In the genomic region with DNA sequence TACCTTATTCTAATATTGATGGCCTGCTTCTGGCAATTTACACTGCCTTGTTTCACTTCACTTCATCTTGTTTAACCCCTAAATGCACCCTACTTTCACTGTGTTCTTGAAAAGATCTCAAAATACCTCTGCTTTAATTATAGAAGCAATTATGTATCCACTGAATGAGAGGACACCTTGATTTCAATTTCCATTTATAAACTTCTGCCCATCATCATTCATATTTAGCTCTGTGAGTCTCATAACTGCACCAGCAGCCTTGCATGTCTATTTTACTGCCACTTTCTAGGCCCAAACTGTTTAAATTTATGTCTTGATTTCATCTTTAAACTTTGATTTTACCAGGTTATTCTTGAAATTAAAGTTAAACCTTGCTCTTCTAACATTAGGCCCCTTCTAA, we compare ENCODE assay signal across 1 cellular context.
TF ChIP-seq lines count a peak whose summit lies in the region.

No MANE protein-coding gene starts in this region.

TF ChIP-seq in liver, 16 proteins besides CTCF, POLR2A, EP300 and RAD21 (continued from another document):
- TF ChIP-seq, protein P1, sequence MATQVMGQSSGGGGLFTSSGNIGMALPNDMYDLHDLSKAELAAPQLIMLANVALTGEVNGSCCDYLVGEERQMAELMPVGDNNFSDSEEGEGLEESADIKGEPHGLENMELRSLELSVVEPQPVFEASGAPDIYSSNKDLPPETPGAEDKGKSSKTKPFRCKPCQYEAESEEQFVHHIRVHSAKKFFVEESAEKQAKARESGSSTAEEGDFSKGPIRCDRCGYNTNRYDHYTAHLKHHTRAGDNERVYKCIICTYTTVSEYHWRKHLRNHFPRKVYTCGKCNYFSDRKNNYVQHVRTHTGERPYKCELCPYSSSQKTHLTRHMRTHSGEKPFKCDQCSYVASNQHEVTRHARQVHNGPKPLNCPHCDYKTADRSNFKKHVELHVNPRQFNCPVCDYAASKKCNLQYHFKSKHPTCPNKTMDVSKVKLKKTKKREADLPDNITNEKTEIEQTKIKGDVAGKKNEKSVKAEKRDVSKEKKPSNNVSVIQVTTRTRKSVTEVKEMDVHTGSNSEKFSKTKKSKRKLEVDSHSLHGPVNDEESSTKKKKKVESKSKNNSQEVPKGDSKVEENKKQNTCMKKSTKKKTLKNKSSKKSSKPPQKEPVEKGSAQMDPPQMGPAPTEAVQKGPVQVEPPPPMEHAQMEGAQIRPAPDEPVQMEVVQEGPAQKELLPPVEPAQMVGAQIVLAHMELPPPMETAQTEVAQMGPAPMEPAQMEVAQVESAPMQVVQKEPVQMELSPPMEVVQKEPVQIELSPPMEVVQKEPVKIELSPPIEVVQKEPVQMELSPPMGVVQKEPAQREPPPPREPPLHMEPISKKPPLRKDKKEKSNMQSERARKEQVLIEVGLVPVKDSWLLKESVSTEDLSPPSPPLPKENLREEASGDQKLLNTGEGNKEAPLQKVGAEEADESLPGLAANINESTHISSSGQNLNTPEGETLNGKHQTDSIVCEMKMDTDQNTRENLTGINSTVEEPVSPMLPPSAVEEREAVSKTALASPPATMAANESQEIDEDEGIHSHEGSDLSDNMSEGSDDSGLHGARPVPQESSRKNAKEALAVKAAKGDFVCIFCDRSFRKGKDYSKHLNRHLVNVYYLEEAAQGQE (IDR thresholded peaks at IDR 0.05) = no peak
- no peak for TF ChIP-seq SP1 (IDR thresholded peaks at IDR 0.05)
- TF ChIP-seq JUND (IDR thresholded peaks at IDR 0.05) = no peak
- no peak for TF ChIP-seq MAX (IDR thresholded peaks at IDR 0.05)
- TF ChIP-seq FOXA2 (IDR thresholded peaks at IDR 0.05) = no peak
- no peak for TF ChIP-seq TAF1 (conservative IDR thresholded peaks at IDR 0.05)
- no peak for TF ChIP-seq FOXA1 (IDR thresholded peaks at IDR 0.05)
TF ChIP-seq in liver: peak in this region for 0.
